18 cellular contexts compared by ENCODE assay signal in genomic region chrX:20285513-20285912, GRCh38.
"Had no signal": no experiment of that assay in that cellular context is flagged by ENCODE, and none has a peak within 500 bp of the region (broad histone marks: within the 10 kb centered on the region; RNA-seq: fewer than 3 reads in every experiment).

No MANE protein-coding gene starts in this region.

- H3K27me3 Mint-ChIP-seq: activated CD8-positive, alpha-beta T cell treated with anti-CD3 and anti-CD28 coated beads for 36 hours; stimulated activated memory B cell treated with anti-CD40 and anti-IgM and Interleukin-4, amounts not matched to agents 10 μg/mL and 1 μg/mL and 100 μg/mL, for 72 hours had no signal

- H3K9me3 ChIP-seq: ascending aorta, left lung, right lobe of liver, upper lobe of right lung had no signal

- H3K27ac ChIP-seq: ascending aorta, esophagus muscularis mucosa, foreskin keratinocyte, left lung, right lobe of liver, upper lobe of right lung had no signal

- H3K4me1 Mint-ChIP-seq: neural crest cell; stimulated activated memory B cell treated with anti-CD40 and anti-IgM and Interleukin-4, amounts not matched to agents 10 μg/mL and 1 μg/mL and 100 μg/mL, for 72 hours had no signal

- ATAC-seq: activated CD8-positive, alpha-beta T cell treated with anti-CD3 and anti-CD28 coated beads for 36 hours; foreskin keratinocyte; left lung; right lobe of liver; stimulated activated memory B cell treated with anti-CD40 and anti-IgM and Interleukin-4, amounts not matched to agents 10 μg/mL and 1 μg/mL and 100 μg/mL, for 72 hours; upper lobe of right lung had no signal

- H3K4me1 ChIP-seq: ascending aorta, esophagus muscularis mucosa, foreskin keratinocyte, left lung, right lobe of liver, upper lobe of right lung had no signal

- H3K4me3 Mint-ChIP-seq: activated CD8-positive, alpha-beta T cell treated with anti-CD3 and anti-CD28 coated beads for 36 hours; activated naive CD4-positive, alpha-beta T cell treated with anti-CD3 and anti-CD28 coated beads for 36 hours; neural crest cell; stimulated activated memory B cell treated with anti-CD40 and anti-IgM and Interleukin-4, amounts not matched to agents 10 μg/mL and 1 μg/mL and 100 μg/mL, for 72 hours had no signal

- H3K27me3 ChIP-seq: ascending aorta, esophagus muscularis mucosa, foreskin keratinocyte, left lung, right lobe of liver, upper lobe of right lung had no signal

- H3K9me3 Mint-ChIP-seq: activated naive CD4-positive, alpha-beta T cell treated with anti-CD3 and anti-CD28 coated beads for 36 hours had no signal

- DNase-seq: activated CD4-positive, alpha-beta T cell treated with anti-CD3 and anti-CD28 coated beads for 48 hours; activated CD4-positive, CD25-positive, alpha-beta regulatory T cell; activated CD8-positive, alpha-beta T cell treated with anti-CD3 and anti-CD28 coated beads for 36 hours; activated naive CD4-positive, alpha-beta T cell treated with anti-CD3 and anti-CD28 coated beads for 36 hours; activated T-cell treated with anti-CD3 and anti-CD28 coated beads, Interleukin-2, amount 50 U/mL, for 1 hour; cerebellar nuclear complex; effector CD4-positive, alpha-beta T cell; foreskin keratinocyte; hippocampal formation; left lung; right lobe of liver; stimulated activated CD4-positive, alpha-beta T cell treated with anti-CD3 and anti-CD28 coated beads, Interleukin-4, amount 100 ng/mL, for 24 hours; upper lobe of right lung had no signal

- H3K36me3 ChIP-seq: ascending aorta, esophagus muscularis mucosa, left lung, right lobe of liver, upper lobe of right lung had no signal

- H3K4me3 ChIP-seq: ascending aorta, esophagus muscularis mucosa, left lung, right lobe of liver, upper lobe of right lung had no signal

- H3K27ac Mint-ChIP-seq: activated CD8-positive, alpha-beta T cell treated with anti-CD3 and anti-CD28 coated beads for 36 hours; activated naive CD4-positive, alpha-beta T cell treated with anti-CD3 and anti-CD28 coated beads for 36 hours; activated T-helper 2 cell treated with anti-CD3 and anti-CD28 coated beads, Interferon-gamma antibody, Interleukin-2, Interleukin-4, amounts not matched to agents 10 μg/mL and 5 μg/mL and 100 μg/mL, durations not matched to agents 14 hours and 24 hours and 36 hours; stimulated activated memory B cell treated with anti-CD40 and anti-IgM and Interleukin-4, amounts not matched to agents 10 μg/mL and 1 μg/mL and 100 μg/mL, for 72 hours had no signal
